ENCODE assay signal across 16 cellular contexts in genomic region chr13:76210262-76210661, GRCh38.
DNase-seq lines count a peak whose midpoint lies in the region; ATAC-seq and TF ChIP-seq lines count a peak whose summit lies in the region.
"Had no signal": no experiment of that assay in that cellular context is flagged by ENCODE, and none has a peak within 500 bp of the region (broad histone marks: within the 10 kb centered on the region; RNA-seq: fewer than 3 reads in every experiment).

No MANE protein-coding gene starts in this region.

- ATAC-seq in HG02973 (IDR thresholded peaks at IDR 0.05; ENCODE audit: unreplicated experiment) = no peak
- ATAC-seq in gastrocnemius medialis = no peak
- ATAC-seq: activated naive CD8-positive, alpha-beta T cell treated with anti-CD3 and anti-CD28 coated beads, Interleukin-2, amount 50 U/mL, for 24 hours; sciatic nerve; T-helper 17 cell had no signal

- DNase-seq in MCF 10A (ENCODE audit: unreplicated experiment) (peak; percentile 60), breast epithelium (ENCODE audit: low spot score in 2 of 2) (no peak), RKO (ENCODE audit: low spot score) (peak; percentile 41), glomerular visceral epithelial cell (ENCODE audit: extremely low spot score) (peak; percentile 27), gastrocnemius medialis (no peak), prostate gland (ENCODE audit: low spot score) (no peak)
- no peak for DNase-seq in CD4-positive, alpha-beta memory T cell
- DNase-seq: activated naive CD8-positive, alpha-beta T cell treated with anti-CD3 and anti-CD28 coated beads, Interleukin-2, amount 50 U/mL, for 24 hours; activated T-cell treated with anti-CD3 and anti-CD28 coated beads, Interleukin-2, amount 50 U/mL, for 1 hour; Calu3; cortex of kidney; GM23248; stimulated activated CD4-positive, alpha-beta T cell treated with anti-CD3 and anti-CD28 coated beads, Interleukin-4, amount 100 ng/mL, for 1 hour; T-helper 17 cell had no signal

- H3K4me1 ChIP-seq in breast epithelium (no peaks in the 10 kb centered on the region), gastrocnemius medialis (no peaks in the 10 kb centered on the region), prostate gland (replicated peaks) (no peaks in the 10 kb centered on the region)
- H3K4me1 ChIP-seq in CD4-positive, alpha-beta memory T cell (ENCODE audit: insufficient read depth, low read length) = no peaks in the 10 kb centered on the region

- H3K27me3 Mint-ChIP-seq in MCF 10A (ENCODE audit: insufficient read depth, unreplicated experiment) = no peaks in the 10 kb centered on the region
- no peaks in the 10 kb centered on the region for H3K27me3 Mint-ChIP-seq in CD4-positive, alpha-beta memory T cell
- H3K27me3 Mint-ChIP-seq: activated naive CD8-positive, alpha-beta T cell treated with anti-CD3 and anti-CD28 coated beads, Interleukin-2, amount 50 U/mL, for 24 hours; T-helper 17 cell had no signal

- no peaks in the 10 kb centered on the region for H3K4me1 Mint-ChIP-seq in MCF 10A (ENCODE audit: insufficient read depth, unreplicated experiment)
- no peaks in the 10 kb centered on the region for H3K4me1 Mint-ChIP-seq in CD4-positive, alpha-beta memory T cell
- H3K4me1 Mint-ChIP-seq: activated naive CD8-positive, alpha-beta T cell treated with anti-CD3 and anti-CD28 coated beads, Interleukin-2, amount 50 U/mL, for 24 hours; T-helper 17 cell had no signal

- no peak for TF ChIP-seq CTCF in MCF 10A (IDR thresholded peaks at IDR 0.05; ENCODE audit: unreplicated experiment)
- TF ChIP-seq CTCF in breast epithelium (IDR thresholded peaks at IDR 0.05) = no peak
- no peak for TF ChIP-seq CTCF in gastrocnemius medialis (IDR thresholded peaks at IDR 0.05 in 4 of 5, conservative IDR thresholded peaks at IDR 0.05 in 1 of 5)
- no peak for TF ChIP-seq CTCF in prostate gland (IDR thresholded peaks at IDR 0.05)

- CTCF ChIA-PET in MCF 10A (lab: Yijun Ruan, JAX) = no interaction called here
- CTCF ChIA-PET in CD4-positive, alpha-beta memory T cell (lab: Charles Lee; ENCODE audit: partially characterized antibody) = no interaction called here

- H3K4me3 ChIP-seq in breast epithelium = no peak overlapping the region
- H3K4me3 ChIP-seq in gastrocnemius medialis = no peak overlapping the region
- no peak overlapping the region for H3K4me3 ChIP-seq in CD4-positive, alpha-beta memory T cell (ENCODE audit: low read length in 2 of 2)
- no peak overlapping the region for H3K4me3 ChIP-seq in prostate gland
- H3K4me3 ChIP-seq: GM23248 had no signal

- no TSS peak for BruUV-seq in MCF 10A (replicated peaks; lab: Mats Ljungman, UMichigan)

- H3K9me3 ChIP-seq in breast epithelium (no peaks in the 10 kb centered on the region), gastrocnemius medialis (no peaks in the 10 kb centered on the region), prostate gland (no peaks in the 10 kb centered on the region)
- H3K9me3 ChIP-seq in CD4-positive, alpha-beta memory T cell (ENCODE audit: control insufficient read depth in 1 of 2, low read length in 2 of 2) = no peaks in the 10 kb centered on the region

- H3K27ac ChIP-seq in breast epithelium (no peak overlapping the region), gastrocnemius medialis (no peak overlapping the region), prostate gland (no peak overlapping the region)
- no peak overlapping the region for H3K27ac ChIP-seq in CD4-positive, alpha-beta memory T cell (ENCODE audit: low read depth, low read length)
- H3K27ac ChIP-seq: GM23248 had no signal

- intact Hi-C loops in MCF 10A (cut with micrococcal nuclease) (no loop called here), breast epithelium (cut with DNase I; ENCODE audit: low total_unique reads) (no loop called here), gastrocnemius medialis (cut with DNase I; ENCODE audit: low total_unique reads) (no loop called here), prostate gland (cut with DNase I) (no loop called here)
- intact Hi-C loops in CD4-positive, alpha-beta memory T cell (cut with micrococcal nuclease) = no loop called here

- no peaks in the 10 kb centered on the region for H3K36me3 Mint-ChIP-seq in MCF 10A (ENCODE audit: insufficient read depth, unreplicated experiment)
- H3K36me3 Mint-ChIP-seq in CD4-positive, alpha-beta memory T cell = no peaks in the 10 kb centered on the region

- H3K36me3 ChIP-seq in breast epithelium (no peaks in the 10 kb centered on the region), gastrocnemius medialis (no peaks in the 10 kb centered on the region), prostate gland (no peaks in the 10 kb centered on the region)
- no peaks in the 10 kb centered on the region for H3K36me3 ChIP-seq in CD4-positive, alpha-beta memory T cell (ENCODE audit: insufficient read depth, low read length)

- 95% methylated on average over 1 of the region's 1 CpG for WGBS in prostate gland

- POLR2A ChIA-PET in MCF 10A (lab: Yijun Ruan, JAX) = no interaction called here
- POLR2A ChIA-PET in CD4-positive, alpha-beta memory T cell (lab: Charles Lee; ENCODE audit: partially characterized antibody) = no interaction called here

- TF ChIP-seq POLR2A in breast epithelium (IDR thresholded peaks at IDR 0.05) (no peak), gastrocnemius medialis (IDR thresholded peaks at IDR 0.05) (no peak), prostate gland (IDR thresholded peaks at IDR 0.05) (no peak)

- no peak overlapping the region for H3K27ac Mint-ChIP-seq in MCF 10A (ENCODE audit: low read depth, unreplicated experiment)
- no peak overlapping the region for H3K27ac Mint-ChIP-seq in CD4-positive, alpha-beta memory T cell
- H3K27ac Mint-ChIP-seq: activated naive CD8-positive, alpha-beta T cell treated with anti-CD3 and anti-CD28 coated beads, Interleukin-2, amount 50 U/mL, for 24 hours; T-helper 17 cell had no signal

- H3K9me3 Mint-ChIP-seq in MCF 10A (ENCODE audit: unreplicated experiment) = no peaks in the 10 kb centered on the region
- H3K9me3 Mint-ChIP-seq in CD4-positive, alpha-beta memory T cell = peaks cover 0 to 1% (median 0%) of the 10 kb centered on the region in 8 donors
- H3K9me3 Mint-ChIP-seq: activated naive CD8-positive, alpha-beta T cell treated with anti-CD3 and anti-CD28 coated beads, Interleukin-2, amount 50 U/mL, for 24 hours had no signal

- in situ Hi-C loops in gastrocnemius medialis (cut with MboI; ENCODE audit: low sequenced_read_pairs in 4 of 4) = no loop called here

- H3K27me3 ChIP-seq in breast epithelium (no peaks in the 10 kb centered on the region), gastrocnemius medialis (no peaks in the 10 kb centered on the region), prostate gland (replicated peaks; ENCODE audit: insufficient read depth) (no peaks in the 10 kb centered on the region)
- no peaks in the 10 kb centered on the region for H3K27me3 ChIP-seq in CD4-positive, alpha-beta memory T cell (ENCODE audit: insufficient read depth, low read length)

- no peak overlapping the region for H3K4me3 Mint-ChIP-seq in MCF 10A (ENCODE audit: unreplicated experiment)
- no peak overlapping the region for H3K4me3 Mint-ChIP-seq in CD4-positive, alpha-beta memory T cell
- H3K4me3 Mint-ChIP-seq: activated naive CD8-positive, alpha-beta T cell treated with anti-CD3 and anti-CD28 coated beads, Interleukin-2, amount 50 U/mL, for 24 hours; T-helper 17 cell had no signal

Comparison
In these comparisons a context has a peak if more than half of its experiments do, and no peak if none do; other contexts are left out.
1. DNase-seq: peak in MCF 10A (single experiment), RKO (single experiment) and glomerular visceral epithelial cell (single experiment); none in breast epithelium (0 of 2), gastrocnemius medialis (0 of 2), CD4-positive, alpha-beta memory T cell (0 of 5) and prostate gland (single experiment).